12 cellular contexts compared by ENCODE assay signal in genomic region chrX:153544747-153545146, GRCh38. TPM values are rescaled to one million over a fixed set of nuclear protein-coding genes. Genes with fewer than 3 reads are reported as not detected.
"Had no signal": no experiment of that assay in that cellular context is flagged by ENCODE, and none has a peak within 500 bp of the region (broad histone marks: within the 10 kb centered on the region; RNA-seq: fewer than 3 reads in every experiment).

No MANE protein-coding gene starts in this region.

- H3K36me3 ChIP-seq: HAP-1 had no signal

- H3K9me3 ChIP-seq: HAP-1 had no signal

- DNase-seq: GM23248, GOT3, H7, H9, HCEC 1CT, HFFc6 had no signal

- H3K9ac ChIP-seq: GM23248 had no signal

- H3K4me1 ChIP-seq: HAP-1 had no signal

- H3K4me2 ChIP-seq: GM23338 had no signal

- H3K4me3 ChIP-seq: GM23248, GM23338, HAP-1 had no signal

- H3K27ac ChIP-seq: GM23248 had no signal

- ATAC-seq: GM23338, HCT116 had no signal

- FAIRE-seq: H1, H54 had no signal

- H2AFZ ChIP-seq: GM23248, GM23338 had no signal

RNA-seq across cellular contexts. Expression of gene ATP2B3, which starts 27.3 kb away (rescaled TPM):
- total RNA-seq: GM23248, H4, H7, HFFc6 had no signal
- polyA plus RNA-seq: GM23248, GM23338 had no signal

RNA-seq across cellular contexts. Expression of gene BGN, which starts 50.0 kb away (rescaled TPM):
- total RNA-seq: H4 had no signal
